In the genomic region with DNA sequence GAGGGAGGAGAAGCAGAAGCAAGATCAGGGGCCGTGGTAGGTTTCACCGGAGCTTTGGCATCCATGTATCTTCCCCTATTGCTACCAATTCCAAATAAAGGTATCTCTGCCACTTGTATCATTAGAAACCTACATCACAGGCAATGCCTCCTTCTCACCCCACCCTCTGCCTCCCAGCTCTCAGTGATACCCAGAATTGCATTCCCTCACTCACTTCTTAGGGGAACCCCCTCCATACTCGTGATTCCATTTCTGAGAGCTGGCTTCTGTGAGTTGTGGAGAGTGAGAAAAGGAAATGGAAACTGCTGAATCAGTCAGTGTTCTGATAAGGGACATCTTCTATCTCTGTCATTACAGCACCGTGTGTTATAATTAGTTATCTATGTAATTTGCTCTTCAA, we compare ENCODE assay signal across 18 cellular contexts. TPM values are rescaled to one million over a fixed set of nuclear protein-coding genes. Genes with fewer than 3 reads are reported as not detected.
A peak's percentile ranks its signal among the peaks of the same experiment; 100 is the strongest.
DNase-seq lines count a peak whose midpoint lies in the region; ATAC-seq, FAIRE-seq and TF ChIP-seq lines count a peak whose summit lies in the region.
"Had no signal": no experiment of that assay in that cellular context is flagged by ENCODE, and none has a peak within 500 bp of the region (broad histone marks: within the 10 kb centered on the region; RNA-seq: fewer than 3 reads in every experiment).

No MANE protein-coding gene starts in this region.

- H3K9ac ChIP-seq in HepG2 (ENCODE audit: insufficient read depth, low read depth, low read length), result no peak overlapping the region
- no peak overlapping the region for H3K9ac ChIP-seq in GM23248

- peaks cover 52% of the 10 kb centered on the region for H3K4me1 Mint-ChIP-seq in activated T-helper 1 cell treated with anti-CD3 and anti-CD28 coated beads, Interleukin-12 subunit alpha, Interleukin-12 subunit beta, Interleukin-2, Interleukin-4 antibody, amounts not matched to agents 30 ng/mL and 10 ng/mL and 1 ng/mL, durations not matched to agents 14 hours and 24 hours and 36 hours (ENCODE audit: low read depth)
- peaks cover 90% of the 10 kb centered on the region for H3K4me1 Mint-ChIP-seq in stimulated activated effector memory CD8-positive, alpha-beta T cell treated with anti-CD3 and anti-CD28 coated beads, Interleukin-12 subunit alpha, Interleukin-12 subunit beta, amount 100 ng/mL, for 72 hours

- no peak for TF ChIP-seq RAD21 in HepG2 (CRISPR knock-in tag; IDR thresholded peaks at IDR 0.05)

- no TSS peak for BruUV-seq in HepG2 (replicated peaks; lab: Mats Ljungman, UMichigan)

- H3F3A ChIP-seq in GM23248 (ENCODE audit: insufficient read depth), result no peaks in the 10 kb centered on the region

- H3K27me3 ChIP-seq in HepG2 (ENCODE audit: control insufficient read depth in 1 of 2, insufficient read depth in 2 of 2, low read length in 2 of 2) (no peaks in the 10 kb centered on the region), GM23248 (replicated peaks; ENCODE audit: insufficient read depth) (no peaks in the 10 kb centered on the region; the same call in 1 of the 2 replicates)
- H3K27me3 ChIP-seq: thyroid gland had no signal

- H3K79me2 ChIP-seq in HepG2 (ENCODE audit: insufficient read depth, low read length) (no peaks in the 10 kb centered on the region), GM23248 (ENCODE audit: insufficient read depth) (no peaks in the 10 kb centered on the region)

- CTCF ChIA-PET in HepG2 (lab: Yijun Ruan, JAX; ENCODE audit: low intra/inter-chr PET ratio, low total read pairs), result no interaction called here

- in situ Hi-C loops in HepG2 (cut with HindIII; ENCODE audit: extremely low pct_ligation_motif_present, low pct_unique_long_range_greater_than_20kb) (no loop called here), GM23248 (cut with MboI) (no loop called here)

- POLR2A ChIA-PET in HepG2 (lab: Yijun Ruan, JAX), result no interaction called here

- WGBS in HepG2 (ENCODE audit: low lambda C conversion rate), result 17% methylated on average over 4 of the region's 4 CpGs
- 27 to 41% methylated on average over 4 of the region's 4 CpGs for WGBS in GM23248 (ENCODE audit: low coverage in 1 of 2, low lambda C conversion rate in 2 of 2, missing lambda C conversion rate in 2 of 2), 2 experiments

- H3K4me1 ChIP-seq in HepG2 (ENCODE audit: insufficient read depth, low read length) (no peaks in the 10 kb centered on the region), GM23248 (ENCODE audit: insufficient read depth) (no peaks in the 10 kb centered on the region)
- H3K4me1 ChIP-seq: thyroid gland had no signal

- H3K4me3 ChIP-seq in HepG2 (replicated peaks in 1 of 3; ENCODE audit: insufficient read depth in 1 of 3, low read depth in 2 of 3, low read length in 3 of 3) (no peak overlapping the region), GM23248 (no peak overlapping the region)
- H3K4me3 ChIP-seq: thyroid gland had no signal

- peaks cover 4% of the 10 kb centered on the region for H3K36me3 Mint-ChIP-seq in activated T-helper 1 cell treated with anti-CD3 and anti-CD28 coated beads, Interleukin-12 subunit alpha, Interleukin-12 subunit beta, Interleukin-2, Interleukin-4 antibody, amounts not matched to agents 30 ng/mL and 10 ng/mL and 1 ng/mL, durations not matched to agents 14 hours and 24 hours and 36 hours (ENCODE audit: low read depth)
- H3K36me3 Mint-ChIP-seq in stimulated activated effector memory CD8-positive, alpha-beta T cell treated with anti-CD3 and anti-CD28 coated beads, Interleukin-12 subunit alpha, Interleukin-12 subunit beta, amount 100 ng/mL, for 72 hours, result peaks cover 74% of the 10 kb centered on the region

- no peak for FAIRE-seq in HepG2 (lab: Jason Lieb, UNC)
- FAIRE-seq: G401.6, GM19239, small intestine had no signal

- DNase-seq in activated T-cell treated with anti-CD3 and anti-CD28 coated beads for 48 hours (ENCODE audit: low read depth), result peak; percentile 40
- DNase-seq in activated T-cell treated with anti-CD3 and anti-CD28 coated beads for 4 hours, result no peak
- DNase-seq in activated T-helper 1 cell treated with anti-CD3 and anti-CD28 coated beads, Interleukin-12 subunit alpha, Interleukin-12 subunit beta, Interleukin-2, Interleukin-4 antibody, amounts not matched to agents 30 ng/mL and 10 ng/mL and 1 ng/mL, durations not matched to agents 14 hours and 24 hours and 36 hours (ENCODE audit: low spot score), result peak; percentile 26
- peak in 1 of 2 donors; percentile 85 for DNase-seq in stimulated activated effector memory CD8-positive, alpha-beta T cell treated with anti-CD3 and anti-CD28 coated beads, Interleukin-12 subunit alpha, Interleukin-12 subunit beta, amount 100 ng/mL, for 72 hours (ENCODE audit: low spot score in 2 of 2)
- no peak for DNase-seq in HepG2 (ENCODE audit: low spot score)
- no peak for DNase-seq in NCI-H2081 treated with DMSO at 0.1 percent for 48 hours (lab: John Stamatoyannopoulos, UW)
- no peak for DNase-seq in GM23248
- DNase-seq: activated effector memory CD4-positive, alpha-beta T cell treated with anti-CD3 and anti-CD28 coated beads, Interleukin-2, amount 50 U/mL, for 16 hours; NCI-H1694; NCI-H524; posterior cingulate gyrus; small intestine; thyroid gland; WERI-Rb-1 had no signal

- no peaks in the 10 kb centered on the region; the same call in 1 of the 2 replicates for H3K9me2 ChIP-seq in GM23248 (ENCODE audit: insufficient read depth)

- no peaks in the 10 kb centered on the region for H4K20me1 ChIP-seq in HepG2 (ENCODE audit: insufficient read depth, low read length)
- H4K20me1 ChIP-seq in GM23248 (ENCODE audit: insufficient read depth), result no peaks in the 10 kb centered on the region

- H3K9me3 Mint-ChIP-seq in activated T-helper 1 cell treated with anti-CD3 and anti-CD28 coated beads, Interleukin-12 subunit alpha, Interleukin-12 subunit beta, Interleukin-2, Interleukin-4 antibody, amounts not matched to agents 30 ng/mL and 10 ng/mL and 1 ng/mL, durations not matched to agents 14 hours and 24 hours and 36 hours, result no peaks in the 10 kb centered on the region
- no peaks in the 10 kb centered on the region for H3K9me3 Mint-ChIP-seq in stimulated activated effector memory CD8-positive, alpha-beta T cell treated with anti-CD3 and anti-CD28 coated beads, Interleukin-12 subunit alpha, Interleukin-12 subunit beta, amount 100 ng/mL, for 72 hours

- no peak for TF ChIP-seq CTCF in HepG2 (CRISPR knock-in tag; IDR thresholded peaks at IDR 0.05)

- no peak for TF ChIP-seq EP300 in HepG2 (IDR thresholded peaks at IDR 0.05; ENCODE audit: low read depth in 2 of 2, low read length in 2 of 2)
- TF ChIP-seq EP300 in HepG2 (CRISPR knock-in tag; IDR thresholded peaks at IDR 0.05; ENCODE audit: borderline replicate concordance), result no peak

- H3K27ac Mint-ChIP-seq in activated T-helper 1 cell treated with anti-CD3 and anti-CD28 coated beads, Interleukin-12 subunit alpha, Interleukin-12 subunit beta, Interleukin-2, Interleukin-4 antibody, amounts not matched to agents 30 ng/mL and 10 ng/mL and 1 ng/mL, durations not matched to agents 14 hours and 24 hours and 36 hours, result peak overlapping the region; percentile 72
- H3K27ac Mint-ChIP-seq in stimulated activated effector memory CD8-positive, alpha-beta T cell treated with anti-CD3 and anti-CD28 coated beads, Interleukin-12 subunit alpha, Interleukin-12 subunit beta, amount 100 ng/mL, for 72 hours, result peak overlapping the region; percentile 96

- H2AFZ ChIP-seq in HepG2 (ENCODE audit: low read length) (no peak overlapping the region), GM23248 (no peak overlapping the region)

- peaks cover 9% of the 10 kb centered on the region for H3K27me3 Mint-ChIP-seq in activated T-helper 1 cell treated with anti-CD3 and anti-CD28 coated beads, Interleukin-12 subunit alpha, Interleukin-12 subunit beta, Interleukin-2, Interleukin-4 antibody, amounts not matched to agents 30 ng/mL and 10 ng/mL and 1 ng/mL, durations not matched to agents 14 hours and 24 hours and 36 hours (ENCODE audit: insufficient read depth)

- H3K9me3 ChIP-seq in HepG2 (ENCODE audit: low read length) (no peaks in the 10 kb centered on the region), GM23248 (ENCODE audit: low read depth) (no peaks in the 10 kb centered on the region)
- H3K9me3 ChIP-seq: thyroid gland had no signal

- no peak overlapping the region for H3K27ac ChIP-seq in HepG2 (ENCODE audit: extremely low read length, insufficient read depth, low read length)
- no peak overlapping the region for H3K27ac ChIP-seq in GM23248
- H3K27ac ChIP-seq: thyroid gland, WERI-Rb-1 had no signal

- no peak overlapping the region for H3K4me3 Mint-ChIP-seq in activated T-helper 1 cell treated with anti-CD3 and anti-CD28 coated beads, Interleukin-12 subunit alpha, Interleukin-12 subunit beta, Interleukin-2, Interleukin-4 antibody, amounts not matched to agents 30 ng/mL and 10 ng/mL and 1 ng/mL, durations not matched to agents 14 hours and 24 hours and 36 hours
- peak overlapping the region; percentile 70 for H3K4me3 Mint-ChIP-seq in stimulated activated effector memory CD8-positive, alpha-beta T cell treated with anti-CD3 and anti-CD28 coated beads, Interleukin-12 subunit alpha, Interleukin-12 subunit beta, amount 100 ng/mL, for 72 hours

- H3K36me3 ChIP-seq in HepG2 (replicated peaks in 1 of 2; ENCODE audit: control insufficient read depth in 1 of 2, insufficient read depth in 2 of 2, low read length in 2 of 2) (no peaks in the 10 kb centered on the region), GM23248 (ENCODE audit: low read depth) (no peaks in the 10 kb centered on the region)
- H3K36me3 ChIP-seq: thyroid gland, WERI-Rb-1 had no signal

- intact Hi-C loops in activated T-helper 1 cell treated with anti-CD3 and anti-CD28 coated beads, Interleukin-12 subunit alpha, Interleukin-12 subunit beta, Interleukin-2, Interleukin-4 antibody, amounts not matched to agents 30 ng/mL and 10 ng/mL and 1 ng/mL, durations not matched to agents 14 hours and 24 hours and 36 hours (cut with micrococcal nuclease), result loop anchor here (5.0 kb wide), 2 partner anchors 195 to 210 kb away; a partner anchor contains a TSS
- intact Hi-C loops in HepG2 (cut with micrococcal nuclease; ENCODE audit: unreplicated experiment), result no loop called here

- TF ChIP-seq POLR2A in HepG2 (IDR thresholded peaks at IDR 0.05; ENCODE audit: insufficient read depth in 1 of 2, low read depth in 2 of 2, low read length in 2 of 2), result no peak

- H3K4me2 ChIP-seq in HepG2 (ENCODE audit: low read depth, low read length), result no peak overlapping the region
- no peak overlapping the region for H3K4me2 ChIP-seq in GM23248 (ENCODE audit: unreplicated experiment)

- ATAC-seq in HG03439 (IDR thresholded peaks at IDR 0.05; ENCODE audit: unreplicated experiment) (peak; percentile 22), HepG2 (no peak)
- peak; percentile 57 for ATAC-seq in stimulated activated effector memory CD8-positive, alpha-beta T cell treated with anti-CD3 and anti-CD28 coated beads, Interleukin-12 subunit alpha, Interleukin-12 subunit beta, amount 100 ng/mL, for 72 hours
- ATAC-seq: Panc1 had no signal

RNA-seq across cellular contexts. Expression of a gene that starts 2.3 kb away (rescaled TPM):
- 1,244 and 1,261 TPM in 2 replicates for total RNA-seq in activated T-helper 1 cell treated with anti-CD3 and anti-CD28 coated beads, Interleukin-12 subunit alpha, Interleukin-12 subunit beta, Interleukin-2, Interleukin-4 antibody, amounts not matched to agents 30 ng/mL and 10 ng/mL and 1 ng/mL, durations not matched to agents 14 hours and 24 hours and 36 hours
- not detected in 2 replicates for total RNA-seq in HepG2 (2016; rRNA removed; fragmentation: Illumina TruSeq; extraction: Trizol)
- total RNA-seq in HepG2 (2016; cell fraction: cytosol; rRNA removed; fragmentation: Illumina TruSeq; extraction: Trizol; ENCODE audit: low read depth), result not detected in 2 replicates
- total RNA-seq in HepG2 (2016; cell fraction: insoluble cytoplasmic fraction; rRNA removed; fragmentation: Illumina TruSeq; extraction: Trizol), result not detected in 2 replicates
- total RNA-seq in HepG2 (2016; cell fraction: membrane; rRNA removed; fragmentation: Illumina TruSeq; extraction: Trizol), result not detected in 2 replicates
- total RNA-seq in HepG2 (2016; cell fraction: nucleus; rRNA removed; fragmentation: Illumina TruSeq; extraction: Trizol), result not detected in 2 replicates
- polyA plus RNA-seq in HepG2 (2011; rRNA removed), result not detected in 2 replicates
- polyA plus RNA-seq in HepG2 (2011; cell fraction: cytosol; rRNA removed), result 0.12 TPM in 1 of 2 replicates, not detected in the other
- 0.26 and 0.38 TPM in 2 replicates for polyA plus RNA-seq in HepG2 (2011; cell fraction: nucleus; rRNA removed)
- not detected in 2 replicates for polyA plus RNA-seq in HepG2 (2012)
- polyA plus RNA-seq in HepG2 (2016; cell fraction: cytosol; fragmentation: Illumina TruSeq; extraction: Trizol; ENCODE audit: low read depth), result not detected in 2 replicates
- not detected in 2 replicates for polyA plus RNA-seq in HepG2 (2016; cell fraction: insoluble cytoplasmic fraction; fragmentation: Illumina TruSeq; extraction: Trizol; ENCODE audit: low read depth)
- polyA plus RNA-seq in HepG2 (2016; cell fraction: membrane; fragmentation: Illumina TruSeq; extraction: Trizol; ENCODE audit: low read depth), result not detected in 2 replicates
- polyA plus RNA-seq in HepG2 (2016; cell fraction: nucleus; fragmentation: Illumina TruSeq; extraction: Trizol; ENCODE audit: insufficient read depth, low read depth), result not detected in 2 replicates
- polyA minus RNA-seq in HepG2 (2011; rRNA and poly(A)+ RNA removed; ENCODE audit: low replicate concordance), result 3.3 TPM in 1 of 2 replicates, not detected in the other
- polyA minus RNA-seq in HepG2 (2011; cell fraction: cytosol; rRNA and poly(A)+ RNA removed), result not detected in 2 replicates
- not detected in 2 replicates for polyA minus RNA-seq in HepG2 (2011; cell fraction: nucleus; rRNA and poly(A)+ RNA removed)
- total RNA-seq in GM23248 (2014; rRNA removed; shearing (Covaris generic)), result not detected in 2 replicates
- polyA plus RNA-seq in GM23248 (2016; fragmentation: Nextera tagmentation; extraction: Ambion mirVana), result not detected in 2 replicates

RNA-seq across cellular contexts. Expression of a gene that starts 11.4 kb away (rescaled TPM):
- 1,230 and 1,243 TPM in 2 replicates for total RNA-seq in activated T-helper 1 cell treated with anti-CD3 and anti-CD28 coated beads, Interleukin-12 subunit alpha, Interleukin-12 subunit beta, Interleukin-2, Interleukin-4 antibody, amounts not matched to agents 30 ng/mL and 10 ng/mL and 1 ng/mL, durations not matched to agents 14 hours and 24 hours and 36 hours
- not detected in 2 replicates for total RNA-seq in HepG2 (2016; rRNA removed; fragmentation: Illumina TruSeq; extraction: Trizol)
- total RNA-seq in HepG2 (2016; cell fraction: cytosol; rRNA removed; fragmentation: Illumina TruSeq; extraction: Trizol; ENCODE audit: low read depth), result not detected in 2 replicates
- not detected in 2 replicates for total RNA-seq in HepG2 (2016; cell fraction: insoluble cytoplasmic fraction; rRNA removed; fragmentation: Illumina TruSeq; extraction: Trizol)
- not detected in 2 replicates for total RNA-seq in HepG2 (2016; cell fraction: membrane; rRNA removed; fragmentation: Illumina TruSeq; extraction: Trizol)
- total RNA-seq in HepG2 (2016; cell fraction: nucleus; rRNA removed; fragmentation: Illumina TruSeq; extraction: Trizol), result not detected in 2 replicates
- not detected in 2 replicates for polyA plus RNA-seq in HepG2 (2011; rRNA removed)
- not detected in 2 replicates for polyA plus RNA-seq in HepG2 (2011; cell fraction: cytosol; rRNA removed)
- polyA plus RNA-seq in HepG2 (2011; cell fraction: nucleus; rRNA removed), result 0.26 TPM in 1 of 2 replicates, not detected in the other
- not detected in 2 replicates for polyA plus RNA-seq in HepG2 (2012)
- not detected in 2 replicates for polyA plus RNA-seq in HepG2 (2016; cell fraction: cytosol; fragmentation: Illumina TruSeq; extraction: Trizol; ENCODE audit: low read depth)
- not detected in 2 replicates for polyA plus RNA-seq in HepG2 (2016; cell fraction: insoluble cytoplasmic fraction; fragmentation: Illumina TruSeq; extraction: Trizol; ENCODE audit: low read depth)
- not detected in 2 replicates for polyA plus RNA-seq in HepG2 (2016; cell fraction: membrane; fragmentation: Illumina TruSeq; extraction: Trizol; ENCODE audit: low read depth)
- not detected in 2 replicates for polyA plus RNA-seq in HepG2 (2016; cell fraction: nucleus; fragmentation: Illumina TruSeq; extraction: Trizol; ENCODE audit: insufficient read depth, low read depth)
- 0.47 TPM in 1 of 2 replicates, not detected in the other for polyA minus RNA-seq in HepG2 (2011; rRNA and poly(A)+ RNA removed; ENCODE audit: low replicate concordance)
- polyA minus RNA-seq in HepG2 (2011; cell fraction: cytosol; rRNA and poly(A)+ RNA removed), result not detected in 2 replicates
- not detected in 2 replicates for polyA minus RNA-seq in HepG2 (2011; cell fraction: nucleus; rRNA and poly(A)+ RNA removed)
- total RNA-seq in GM23248 (2014; rRNA removed; shearing (Covaris generic)), result not detected in 2 replicates
- not detected in 2 replicates for polyA plus RNA-seq in GM23248 (2016; fragmentation: Nextera tagmentation; extraction: Ambion mirVana)

RNA-seq across cellular contexts. Expression of a gene that starts 28.2 kb away (rescaled TPM):
- not detected in 2 replicates for total RNA-seq in activated T-helper 1 cell treated with anti-CD3 and anti-CD28 coated beads, Interleukin-12 subunit alpha, Interleukin-12 subunit beta, Interleukin-2, Interleukin-4 antibody, amounts not matched to agents 30 ng/mL and 10 ng/mL and 1 ng/mL, durations not matched to agents 14 hours and 24 hours and 36 hours
- not detected in 2 replicates for total RNA-seq in HepG2 (2016; rRNA removed; fragmentation: Illumina TruSeq; extraction: Trizol)
- total RNA-seq in HepG2 (2016; cell fraction: cytosol; rRNA removed; fragmentation: Illumina TruSeq; extraction: Trizol; ENCODE audit: low read depth), result not detected in 2 replicates
- not detected in 2 replicates for total RNA-seq in HepG2 (2016; cell fraction: insoluble cytoplasmic fraction; rRNA removed; fragmentation: Illumina TruSeq; extraction: Trizol)
- not detected in 2 replicates for total RNA-seq in HepG2 (2016; cell fraction: membrane; rRNA removed; fragmentation: Illumina TruSeq; extraction: Trizol)
- not detected in 2 replicates for total RNA-seq in HepG2 (2016; cell fraction: nucleus; rRNA removed; fragmentation: Illumina TruSeq; extraction: Trizol)
- not detected in 2 replicates for polyA plus RNA-seq in HepG2 (2011; rRNA removed)
- polyA plus RNA-seq in HepG2 (2011; cell fraction: cytosol; rRNA removed), result not detected in 2 replicates
- not detected in 2 replicates for polyA plus RNA-seq in HepG2 (2011; cell fraction: nucleus; rRNA removed)
- not detected in 2 replicates for polyA plus RNA-seq in HepG2 (2012)
- polyA plus RNA-seq in HepG2 (2016; cell fraction: cytosol; fragmentation: Illumina TruSeq; extraction: Trizol; ENCODE audit: low read depth), result not detected in 2 replicates
- polyA plus RNA-seq in HepG2 (2016; cell fraction: insoluble cytoplasmic fraction; fragmentation: Illumina TruSeq; extraction: Trizol; ENCODE audit: low read depth), result not detected in 2 replicates
- polyA plus RNA-seq in HepG2 (2016; cell fraction: membrane; fragmentation: Illumina TruSeq; extraction: Trizol; ENCODE audit: low read depth), result not detected in 2 replicates
- not detected in 2 replicates for polyA plus RNA-seq in HepG2 (2016; cell fraction: nucleus; fragmentation: Illumina TruSeq; extraction: Trizol; ENCODE audit: insufficient read depth, low read depth)
- not detected in 2 replicates for polyA minus RNA-seq in HepG2 (2011; rRNA and poly(A)+ RNA removed; ENCODE audit: low replicate concordance)
- polyA minus RNA-seq in HepG2 (2011; cell fraction: cytosol; rRNA and poly(A)+ RNA removed), result not detected in 2 replicates
- not detected in 2 replicates for polyA minus RNA-seq in HepG2 (2011; cell fraction: nucleus; rRNA and poly(A)+ RNA removed)
- total RNA-seq in GM23248 (2014; rRNA removed; shearing (Covaris generic)), result not detected in 2 replicates
- polyA plus RNA-seq in GM23248 (2016; fragmentation: Nextera tagmentation; extraction: Ambion mirVana), result not detected in 2 replicates

Comparison
In these comparisons a context has a peak if more than half of its experiments do, and no peak if none do; other contexts are left out.
1. DNase-seq: peak in activated T-cell treated with anti-CD3 and anti-CD28 coated beads for 48 hours (single experiment) and activated T-helper 1 cell treated with anti-CD3 and anti-CD28 coated beads, Interleukin-12 subunit alpha, Interleukin-12 subunit beta, Interleukin-2, Interleukin-4 antibody, amounts not matched to agents 30 ng/mL and 10 ng/mL and 1 ng/mL, durations not matched to agents 14 hours and 24 hours and 36 hours (single experiment); none in activated T-cell treated with anti-CD3 and anti-CD28 coated beads for 4 hours (single experiment), HepG2 (single experiment), NCI-H2081 treated with DMSO at 0.1 percent for 48 hours (single experiment) and GM23248 (single experiment).
2. RNA of a gene that starts 2.3 kb away (total RNA-seq): 1,244 to 1,261 TPM in activated T-helper 1 cell treated with anti-CD3 and anti-CD28 coated beads, Interleukin-12 subunit alpha, Interleukin-12 subunit beta, Interleukin-2, Interleukin-4 antibody, amounts not matched to agents 30 ng/mL and 10 ng/mL and 1 ng/mL, durations not matched to agents 14 hours and 24 hours and 36 hours; not detected in HepG2 and not detected in GM23248; every median in the first group is over 1,000 times any median in the second.
3. RNA of a gene that starts 11.4 kb away (total RNA-seq): 1,230 to 1,243 TPM in activated T-helper 1 cell treated with anti-CD3 and anti-CD28 coated beads, Interleukin-12 subunit alpha, Interleukin-12 subunit beta, Interleukin-2, Interleukin-4 antibody, amounts not matched to agents 30 ng/mL and 10 ng/mL and 1 ng/mL, durations not matched to agents 14 hours and 24 hours and 36 hours; not detected in HepG2 and not detected in GM23248; every median in the first group is over 1,000 times any median in the second.